1 cellular context compared by ENCODE assay signal in the genomic region with DNA sequence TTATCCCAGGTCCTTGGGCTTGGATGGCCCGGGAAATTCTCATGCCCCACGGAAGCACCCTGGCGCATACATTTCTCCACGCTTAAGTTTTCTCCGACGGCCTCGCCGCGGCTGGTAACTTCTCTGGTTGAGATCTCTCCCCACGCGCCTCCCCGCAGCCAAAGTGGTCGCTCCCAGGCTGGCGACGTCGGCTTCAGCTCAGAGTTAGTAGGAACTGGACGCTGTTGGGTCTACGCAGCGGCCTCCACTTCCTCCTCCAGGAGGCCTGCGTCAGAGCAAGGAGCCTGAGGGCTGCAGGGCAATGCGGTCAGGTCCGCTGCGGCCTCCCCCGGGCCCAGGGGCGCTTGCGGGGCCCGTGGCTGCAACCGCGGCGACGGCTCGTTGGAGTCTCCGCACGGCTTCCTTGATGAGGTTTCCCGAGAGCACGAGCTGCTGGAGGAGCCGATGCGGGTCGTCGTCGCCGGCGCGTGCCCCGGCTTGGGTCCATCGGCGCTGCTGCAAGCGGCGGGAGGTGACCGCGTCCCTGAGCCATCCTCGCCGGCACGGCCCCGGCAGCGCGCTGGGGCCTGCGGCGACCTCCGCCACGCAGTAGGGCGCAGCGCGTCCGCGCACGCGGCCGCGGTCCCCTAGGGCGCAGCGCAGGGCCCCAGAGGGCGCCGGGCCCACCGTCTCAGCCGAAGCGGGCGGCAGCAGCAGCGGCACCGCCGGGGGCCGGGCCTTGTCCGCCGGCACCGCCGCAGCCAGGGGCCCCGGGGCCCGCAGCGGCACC.
TF ChIP-seq lines count a peak whose summit lies in the region.

No MANE protein-coding gene starts in this region.

TF ChIP-seq in A549, 52 proteins besides CTCF, POLR2A, EP300 and RAD21 (continued from another document):
- TF ChIP-seq HOXA7 (CRISPR knock-in tag; IDR thresholded peaks at IDR 0.05) (no peak), MAZ (IDR thresholded peaks at IDR 0.05; ENCODE audit: borderline replicate concordance, low read depth, low read length) (no peak), HOXB13 (CRISPR knock-in tag; IDR thresholded peaks at IDR 0.05; ENCODE audit: low read depth) (no peak), NFE2L2 (conservative IDR thresholded peaks at IDR 0.05; ENCODE audit: low read length) (no peak), RFX5 (IDR thresholded peaks at IDR 0.05) (no peak), EHMT2 (IDR thresholded peaks at IDR 0.05; ENCODE audit: low read depth) (no peak)
